ENCODE assay signal across 11 cellular contexts in the genomic region with DNA sequence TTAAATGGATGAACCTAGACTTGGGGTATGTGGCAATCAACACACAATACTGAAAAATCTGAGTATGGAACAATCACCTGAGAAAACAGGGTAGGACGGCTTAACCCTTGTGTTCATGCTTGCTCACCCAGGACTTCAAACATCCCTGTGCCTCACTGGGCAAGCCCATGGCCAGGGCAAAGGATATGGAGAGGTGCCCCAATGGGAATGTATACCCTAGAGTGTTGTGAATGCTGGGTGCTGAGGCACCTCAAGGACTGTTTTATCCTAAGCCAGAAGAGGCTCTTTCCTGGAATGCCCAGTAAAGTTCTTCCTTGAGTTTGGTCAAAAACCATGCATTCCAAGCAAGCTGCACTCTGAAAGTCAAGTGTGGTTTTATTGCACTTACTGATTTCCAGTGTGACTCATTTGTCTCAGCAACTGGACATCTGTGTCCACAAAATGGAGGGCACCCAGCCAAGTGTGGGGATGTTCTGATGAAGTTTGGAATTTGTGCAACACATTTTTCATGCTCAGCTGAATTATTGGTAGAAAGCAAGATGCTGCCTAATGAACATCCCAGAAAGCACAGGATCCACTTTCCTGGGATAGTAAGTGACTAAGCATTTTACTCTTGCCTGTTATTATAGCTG.
DNase-seq lines count a peak whose midpoint lies in the region; ATAC-seq, FAIRE-seq and TF ChIP-seq lines count a peak whose summit lies in the region.
"Had no signal": no experiment of that assay in that cellular context is flagged by ENCODE, and none has a peak within 500 bp of the region (broad histone marks: within the 10 kb centered on the region; RNA-seq: fewer than 3 reads in every experiment).

No MANE protein-coding gene starts in this region.

- no peak overlapping the region for H3K4me3 ChIP-seq in retinal pigment epithelial cell (ENCODE audit: low read length)

- no peak for TF ChIP-seq CTCF in retinal pigment epithelial cell (conservative IDR thresholded peaks at IDR 0.05; ENCODE audit: low read depth, low read length)

- FAIRE-seq in GM12891 (lab: Jason Lieb, UNC): no peak

- no peak for TF ChIP-seq POLR2A in GM12891 (IDR thresholded peaks at IDR 0.05; ENCODE audit: low read depth, low read length)

- DNase-seq in DMS53 treated with DMSO at 0.1 percent for 48 hours (lab: John Stamatoyannopoulos, UW; ENCODE audit: unreplicated experiment): peak; percentile 68
- peak; percentile 76 to 82 for DNase-seq in SHP77 (lab: John Stamatoyannopoulos, UW)
- peak; percentile 84 for DNase-seq in fibroblast of the conjunctiva (ENCODE audit: low read depth)
- peak; percentile 83 for DNase-seq in retinal pigment epithelial cell (ENCODE audit: low read depth)
- DNase-seq in SW 1271 (lab: John Stamatoyannopoulos, UW): no peak
- no peak for DNase-seq in GM12891 (ENCODE audit: insufficient read length, low spot score)
- DNase-seq: activated naive CD4-positive, alpha-beta T cell treated with Interleukin-2 at 50 U/mL for 16 hours; glutamatergic neuron; T-helper 2 cell had no signal

- no peak for ATAC-seq in GM18511 (IDR thresholded peaks at IDR 0.05; ENCODE audit: unreplicated experiment)
- no peak for ATAC-seq in HG03442 (IDR thresholded peaks at IDR 0.05; ENCODE audit: unreplicated experiment)

TF ChIP-seq in GM12891, 5 proteins besides CTCF, POLR2A, EP300 and RAD21:
- TF ChIP-seq SPI1 (IDR thresholded peaks at IDR 0.05; ENCODE audit: low read depth, low read length) (no peak), TAF1 (IDR thresholded peaks at IDR 0.05; ENCODE audit: low read depth, low read length) (no peak), POU2F2 (IDR thresholded peaks at IDR 0.05; ENCODE audit: low read depth, low read length) (no peak), POLR2AphosphoS5 (IDR thresholded peaks at IDR 0.05; ENCODE audit: low read depth, low read length) (no peak), PAX5 (IDR thresholded peaks at IDR 0.05; ENCODE audit: insufficient read depth, low read length, severe bottlenecking) (no peak)
TF ChIP-seq in GM12891: peak in this region for 0.

Comparison
In these comparisons a context has a peak if more than half of its experiments do, and no peak if none do; other contexts are left out.
1. DNase-seq: peak in DMS53 treated with DMSO at 0.1 percent for 48 hours (single experiment), SHP77 (2 of 2), fibroblast of the conjunctiva (single experiment) and retinal pigment epithelial cell (single experiment); none in SW 1271 (0 of 2) and GM12891 (single experiment).